ENCODE assay signal across 5 cellular contexts in genomic region chr18:5451871-5452270, GRCh38.
"Had no signal": no experiment of that assay in that cellular context is flagged by ENCODE, and none has a peak within 500 bp of the region (broad histone marks: within the 10 kb centered on the region; RNA-seq: fewer than 3 reads in every experiment).

No MANE protein-coding gene starts in this region.

- H3K27ac ChIP-seq: HL-60 had no signal

- ATAC-seq: HepG2, K562 had no signal

- H3K4me3 ChIP-seq: K562 had no signal

- DNase-seq: KBM-7, KG1 had no signal
